9 cellular contexts compared by ENCODE assay signal in the genomic region with DNA sequence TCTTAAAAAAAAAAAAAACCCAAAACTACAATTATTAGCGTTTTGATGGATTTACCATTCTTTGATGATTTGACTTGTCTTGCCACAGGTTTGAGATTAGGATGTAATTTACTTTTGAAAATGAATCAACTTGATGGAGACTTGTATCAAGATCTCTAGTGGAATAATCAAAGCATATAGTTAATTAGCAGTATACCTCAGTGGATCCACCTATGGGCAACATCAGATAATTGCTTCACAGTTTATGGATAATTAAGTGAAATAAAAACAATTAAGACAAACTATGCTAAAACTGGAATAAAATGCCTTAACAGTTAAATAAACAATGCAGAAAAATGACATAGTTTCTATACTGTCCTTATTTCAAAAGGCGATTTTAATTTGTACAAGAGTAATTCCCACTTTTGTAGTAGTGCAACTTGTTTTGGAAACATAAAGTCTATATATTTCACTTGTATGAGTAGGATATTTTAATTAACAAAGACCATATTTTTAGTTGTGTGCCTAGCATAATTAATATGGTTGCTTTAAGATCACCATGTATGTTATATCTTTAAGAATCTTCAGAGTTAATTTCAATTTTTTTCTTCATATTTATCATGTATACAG. TPM values are rescaled to one million over a fixed set of nuclear protein-coding genes. Genes with fewer than 3 reads are reported as not detected.
DNase-seq lines count a peak whose midpoint lies in the region; ATAC-seq, FAIRE-seq and TF ChIP-seq lines count a peak whose summit lies in the region.
"Had no signal": no experiment of that assay in that cellular context is flagged by ENCODE, and none has a peak within 500 bp of the region (broad histone marks: within the 10 kb centered on the region; RNA-seq: fewer than 3 reads in every experiment).

No MANE protein-coding gene starts in this region.

- no peak for TF ChIP-seq CTCF in A549 (IDR thresholded peaks at IDR 0.05)
- TF ChIP-seq CTCF in WI38 (IDR thresholded peaks at IDR 0.05; ENCODE audit: low read depth, low read length): peak; percentile 13; the same call in 1 of the 2 replicates

- peak overlapping the region; percentile 80 for H3K4me2 ChIP-seq in A549

- ATAC-seq in A549 (no peak), GM19452 (IDR thresholded peaks at IDR 0.05; ENCODE audit: unreplicated experiment) (no peak), HG02870 (IDR thresholded peaks at IDR 0.05; ENCODE audit: unreplicated experiment) (no peak)
- no peak for ATAC-seq in activated CD4-positive, CD25-positive, alpha-beta regulatory T cell treated with anti-CD3 and anti-CD28 coated beads, Interleukin-2, amount 50 U/mL, for 24 hours

- no peak for FAIRE-seq in A549 (lab: Jason Lieb, UNC)
- FAIRE-seq in GM18507 (lab: Jason Lieb, UNC): peak; percentile 74
- FAIRE-seq in islet of Langerhans (lab: Jason Lieb, UNC): peak; percentile 94
- FAIRE-seq: H1 had no signal

- no peak for TF ChIP-seq EP300 in A549 (IDR thresholded peaks at IDR 0.05)

- 2% methylated on average over 2 of the region's 2 CpGs for WGBS in A549 (ENCODE audit: missing lambda C conversion rate)

- H3K4me3 ChIP-seq in A549 (peak overlapping the region; percentile 71), WI38 (ENCODE audit: low read depth, low read length) (peak overlapping the region; percentile 89)

- no peak for DNase-seq in A549 (ENCODE audit: low read depth in 1 of 2, low spot score in 1 of 2)
- DNase-seq in GM18507 (ENCODE audit: extremely low spot score, insufficient read length, low read depth): no peak
- no peak for DNase-seq in NCI-H524 treated with DMSO at 0.1 percent for 48 hours (lab: John Stamatoyannopoulos, UW)

- no peak for TF ChIP-seq POLR2A in A549 (IDR thresholded peaks at IDR 0.05; ENCODE audit: low read length)

- no peak; a peak in 1 of 5 replicates for TF ChIP-seq RAD21 in A549 (conservative IDR thresholded peaks at IDR 0.05 in 1 of 2, IDR thresholded peaks at IDR 0.05 in 1 of 2)

- CTCF ChIA-PET in A549 (lab: Yijun Ruan, JAX): interaction anchor here (0.6 to 1.2 kb wide), 2 partner anchors 277 to 1351 kb away, joined by 3 read pairs; no protein-coding TSS in a partner anchor

- POLR2A ChIA-PET in A549 (lab: Yijun Ruan, JAX): interaction anchor here (0.7 kb wide), 1 partner anchor 899 kb away, joined by 3 read pairs; no protein-coding TSS in a partner anchor

- peaks cover 34% of the 10 kb centered on the region for H3K4me1 ChIP-seq in A549

- H3K9me3 ChIP-seq in A549: no peaks in the 10 kb centered on the region

- peak overlapping the region in 1 of 2 experiments; percentile 93; a peak in 4 of 6 replicates for H3K27ac ChIP-seq in A549

TF ChIP-seq in A549, 52 proteins besides CTCF, POLR2A, EP300 and RAD21:
- TF ChIP-seq KDM5A (IDR thresholded peaks at IDR 0.05): no peak
- no peak for TF ChIP-seq POLR2AphosphoS2 (conservative IDR thresholded peaks at IDR 0.05; ENCODE audit: low read length)
- no peak for TF ChIP-seq HOXB13 (CRISPR knock-in tag; IDR thresholded peaks at IDR 0.05; ENCODE audit: low read depth)
- 0 out of 3 replicates have a peak, but pooled peaks have one; percentile 12 for TF ChIP-seq SMC3 (IDR thresholded peaks at IDR 0.05)
- TF ChIP-seq ZNF302 (CRISPR knock-in tag; IDR thresholded peaks at IDR 0.05): no peak
- no peak for TF ChIP-seq RFX5 (IDR thresholded peaks at IDR 0.05)
TF ChIP-seq in A549: peak in this region for 1.

RNA-seq across cellular contexts. Expression of a gene that starts 4.2 kb away (rescaled TPM):
- polyA plus RNA-seq in A549 (2011; rRNA removed): 16.8 and 24.3 TPM in 2 replicates
- polyA plus RNA-seq in A549 (2012; cell fraction: cytosol; rRNA removed): 2.9 and 3.3 TPM in 2 replicates
- polyA plus RNA-seq in A549 (2012; cell fraction: nucleus; rRNA removed): 4.4 and 7.5 TPM in 2 replicates
- polyA plus RNA-seq in A549 (2017; fragmentation: RNase III; extraction: RNeasy Plus Mini Kit Qiagen cat#74134 plus additional on column Dnase treatment): 11.4 to 16.4 TPM (median 16.2 TPM) in 3 replicates
- 19.8 and 21.3 TPM in 2 replicates for polyA minus RNA-seq in A549 (2011; rRNA and poly(A)+ RNA removed)
